Comparison of ENCODE assay signal across 8 cellular contexts in genomic region chr17:19002805-19003542, GRCh38. TPM values are rescaled to one million over a fixed set of nuclear protein-coding genes. Genes with fewer than 3 reads are reported as not detected.
DNase-seq lines count a peak whose midpoint lies in the region; ATAC-seq and TF ChIP-seq lines count a peak whose summit lies in the region.

No MANE protein-coding gene starts in this region.

- peak overlapping the region; percentile 42 for H3K4ac ChIP-seq in trophoblast cell (ENCODE audit: low read depth, low read length)

- DNase-seq in GM03348 (ENCODE audit: low spot score) (peak; percentile 69), T-cell (peak in 5 of 34 experiments; percentile 7 to 35 (median 23)), epithelial cell of esophagus (ENCODE audit: low read depth) (peak; percentile 71), trophoblast cell (no peak), NCI-H187 treated with DMSO at 0.1 percent for 48 hours (lab: John Stamatoyannopoulos, UW) (no peak), SJCRH30 (no peak), left lobe of liver (ENCODE audit: low spot score) (no peak)
- no peak for DNase-seq in effector CD4-positive, alpha-beta T cell

- POLR2A ChIA-PET in T-cell (lab: Charles Lee) = no interaction called here

- H3K9ac ChIP-seq in trophoblast cell (ENCODE audit: low read length) = no peak overlapping the region

- H3K36me3 ChIP-seq in trophoblast cell (ENCODE audit: control insufficient read depth in 1 of 2, insufficient read depth in 2 of 2, low read length in 2 of 2) (peaks cover 15 to 17% of the 10 kb centered on the region in 2 experiments), SJCRH30 (no peaks in the 10 kb centered on the region)

- peak overlapping the region; percentile 28 for H3K18ac ChIP-seq in trophoblast cell (ENCODE audit: low read length)

- H3K9me3 ChIP-seq in trophoblast cell (ENCODE audit: insufficient read depth, low read depth, low read length) (no peaks in the 10 kb centered on the region), SJCRH30 (replicated peaks) (peaks cover 7% of the 10 kb centered on the region)

- WGBS in trophoblast cell (ENCODE audit: extremely low coverage, insufficient coverage, insufficient read length) = no CpG with 5 or more reads among the region's 11 CpGs

- H4K8ac ChIP-seq in trophoblast cell (ENCODE audit: low read depth, low read length) = peak overlapping the region; percentile 30

- H3K23ac ChIP-seq in trophoblast cell (ENCODE audit: low read length) = no peak overlapping the region

- H3K27ac Mint-ChIP-seq in T-cell = peak overlapping the region in 1 of 2 donors; percentile 39

- H3K4me3 ChIP-seq in epithelial cell of esophagus (ENCODE audit: low read length) = peak overlapping the region; percentile 65
- H3K4me3 ChIP-seq in trophoblast cell (ENCODE audit: low read depth, low read length) = peak overlapping the region; percentile 75
- no peak overlapping the region for H3K4me3 ChIP-seq in SJCRH30

- no peak for TF ChIP-seq CTCF in epithelial cell of esophagus (IDR thresholded peaks at IDR 0.05; ENCODE audit: insufficient read depth, low read depth, low read length, missing control alignments)

- CTCF ChIA-PET in T-cell (lab: Charles Lee) = interaction anchor here (0.6 kb wide), 2 partner anchors 21 to 58 kb away, joined by 3 to 4 read pairs; no protein-coding TSS in a partner anchor

- H3K4me2 ChIP-seq in trophoblast cell (ENCODE audit: low read length) = peak overlapping the region; percentile 62

- no peak overlapping the region for H2BK12ac ChIP-seq in trophoblast cell (ENCODE audit: low read length)

- H4K91ac ChIP-seq in trophoblast cell (ENCODE audit: low read depth, low read length) = peak overlapping the region; percentile 64

- H3K4me3 Mint-ChIP-seq in T-cell = peak overlapping the region; percentile 76 to 83 (median 82)

- H2AK5ac ChIP-seq in trophoblast cell (ENCODE audit: low read length) = peak overlapping the region; percentile 42

- H3K27me3 ChIP-seq in trophoblast cell (ENCODE audit: insufficient read depth, low read length) (no peaks in the 10 kb centered on the region), SJCRH30 (no peaks in the 10 kb centered on the region)

- peaks cover 5% of the 10 kb centered on the region for H3K36me3 Mint-ChIP-seq in T-cell

- H4K12ac ChIP-seq in trophoblast cell (ENCODE audit: low read depth, low read length) = no peak overlapping the region

- H2AFZ ChIP-seq in trophoblast cell (ENCODE audit: insufficient read depth, low read length, poor library complexity) = no peak overlapping the region

- H3K14ac ChIP-seq in trophoblast cell (ENCODE audit: low read length) = peak overlapping the region; percentile 52

- peaks cover 22% of the 10 kb centered on the region for H3K79me1 ChIP-seq in trophoblast cell (ENCODE audit: low read length)

- peaks cover 21 to 34% of the 10 kb centered on the region in 2 experiments for H3K4me1 ChIP-seq in trophoblast cell (ENCODE audit: control insufficient read depth in 1 of 2, insufficient read depth in 2 of 2, low read length in 2 of 2)
- peaks cover 11% of the 10 kb centered on the region for H3K4me1 ChIP-seq in SJCRH30

- H3K27ac ChIP-seq in trophoblast cell (ENCODE audit: low read depth, low read length) (no peak overlapping the region), SJCRH30 (no peak overlapping the region)

- no peaks in the 10 kb centered on the region for H3K27me3 Mint-ChIP-seq in T-cell

- ATAC-seq in T-cell (replicated peaks in 1 of 4) (peak in 3 of 4 experiments; percentile 25 to 35 (median 29)), left lobe of liver (no peak)

- no peaks in the 10 kb centered on the region for H3K9me3 Mint-ChIP-seq in T-cell

- peaks cover 28 to 39% (median 31%) of the 10 kb centered on the region in 3 donors for H3K4me1 Mint-ChIP-seq in T-cell

- H2BK120ac ChIP-seq in trophoblast cell (ENCODE audit: insufficient read depth, low read length, poor library complexity) = peak overlapping the region; percentile 12

- peaks cover 15% of the 10 kb centered on the region for H3K79me2 ChIP-seq in trophoblast cell (ENCODE audit: control insufficient read depth, insufficient read depth, low read length, poor library complexity)

- no peak overlapping the region for H2BK5ac ChIP-seq in trophoblast cell (ENCODE audit: low read depth, low read length, poor library complexity)

RNA-seq across cellular contexts. Expression of gene FAM83G, which starts 1.6 kb away (rescaled TPM):
- total RNA-seq in T-cell (10 to 100 TPM in 3 of 5 donors, 1 to 10 TPM in 2; 4.9 to 23.3 (median 20.8) TPM), left lobe of liver (11.7 TPM)
- polyA plus RNA-seq in trophoblast cell (2013) = 29.3 and 31.0 TPM in 2 replicates
- total RNA-seq in SJCRH30 (2014; rRNA removed; shearing (Covaris generic)) = 2.1 TPM in 2 replicates

RNA-seq across cellular contexts. Expression of gene GRAP, which starts 43.8 kb away (rescaled TPM):
- 10 to 100 TPM; 26.5 to 95.2 (median 74.0) TPM for total RNA-seq in T-cell
- polyA plus RNA-seq in trophoblast cell (2013) = 1.3 and 1.6 TPM in 2 replicates
- total RNA-seq in SJCRH30 (2014; rRNA removed; shearing (Covaris generic)) = 0.63 and 0.69 TPM in 2 replicates
- 4.0 TPM for total RNA-seq in left lobe of liver

RNA-seq across cellular contexts. Expression of gene SLC5A10, which starts 51.0 kb away (rescaled TPM):
- total RNA-seq in T-cell = under 1 TPM in 1 of 5 donors, not detected in 4; 0.09 TPM
- polyA plus RNA-seq in trophoblast cell (2013) = 0.21 and 0.25 TPM in 2 replicates
- not detected in 2 replicates for total RNA-seq in SJCRH30 (2014; rRNA removed; shearing (Covaris generic))
- total RNA-seq in left lobe of liver = not detected

Comparison
In these comparisons a context has a peak if more than half of its experiments do, and no peak if none do; other contexts are left out.
1. DNase-seq: peak in GM03348 (single experiment) and epithelial cell of esophagus (single experiment); none in trophoblast cell (0 of 2), NCI-H187 treated with DMSO at 0.1 percent for 48 hours (single experiment), effector CD4-positive, alpha-beta T cell (single experiment), SJCRH30 (0 of 2) and left lobe of liver (single experiment).